16 cellular contexts compared by ENCODE assay signal in genomic region chrX:70960728-70961127, GRCh38. TPM values are rescaled to one million over a fixed set of nuclear protein-coding genes. Genes with fewer than 3 reads are reported as not detected.
DNase-seq lines count a peak whose midpoint lies in the region; ATAC-seq, FAIRE-seq and TF ChIP-seq lines count a peak whose summit lies in the region.
"Had no signal": no experiment of that assay in that cellular context is flagged by ENCODE, and none has a peak within 500 bp of the region (broad histone marks: within the 10 kb centered on the region; RNA-seq: fewer than 3 reads in every experiment).

No MANE protein-coding gene starts in this region.

- TF ChIP-seq CTCF in HepG2 (CRISPR knock-in tag; IDR thresholded peaks at IDR 0.05), result peak; percentile 25; the same call in 1 of the 2 replicates
- peak in 1 of 4 donors; percentile 13 for TF ChIP-seq CTCF in right lobe of liver (IDR thresholded peaks at IDR 0.05)
- peak; percentile 60 for TF ChIP-seq CTCF in OCI-LY3 (IDR thresholded peaks at IDR 0.05; ENCODE audit: low read depth, low read length)

- H2BK120ac ChIP-seq in neuronal stem cell (ENCODE audit: low read depth, low read length), result no peak overlapping the region

- POLR2A ChIA-PET in HepG2 (lab: Yijun Ruan, JAX), result no interaction called here

- no peaks in the 10 kb centered on the region for H3K9me3 Mint-ChIP-seq in stimulated activated memory B cell treated with anti-CD40 and anti-IgM and Interleukin-4, amounts not matched to agents 10 μg/mL and 1 μg/mL and 100 μg/mL, for 72 hours
- H3K9me3 Mint-ChIP-seq: activated T-helper 2 cell treated with anti-CD3 and anti-CD28 coated beads, Interferon-gamma antibody, Interleukin-2, Interleukin-4, amounts not matched to agents 10 μg/mL and 5 μg/mL and 100 μg/mL, durations not matched to agents 14 hours and 24 hours and 36 hours had no signal

- H3K4me1 Mint-ChIP-seq in stimulated activated memory B cell treated with anti-CD40 and anti-IgM and Interleukin-4, amounts not matched to agents 10 μg/mL and 1 μg/mL and 100 μg/mL, for 72 hours, result peaks cover 6% of the 10 kb centered on the region
- H3K4me1 Mint-ChIP-seq: activated B cell treated with CpG ODN at 0.5 μM for 24 hours had no signal

- H2BK5ac ChIP-seq in neuronal stem cell (ENCODE audit: low read length), result no peak overlapping the region

- H3K27me3 Mint-ChIP-seq in stimulated activated memory B cell treated with anti-CD40 and anti-IgM and Interleukin-4, amounts not matched to agents 10 μg/mL and 1 μg/mL and 100 μg/mL, for 72 hours, result peaks cover 13% of the 10 kb centered on the region

- no peak for DNase-seq in HepG2 (ENCODE audit: low spot score)
- no peak for DNase-seq in right lobe of liver
- DNase-seq in erythroblast (lab: John Stamatoyannopoulos, UW), result peak; percentile 0 to 2
- no peak for DNase-seq in anterior cingulate cortex (lab: John Stamatoyannopoulos, UW)
- DNase-seq in globus pallidus (ENCODE audit: low spot score), result no peak
- no peak for DNase-seq in neuronal stem cell (ENCODE audit: low spot score)
- DNase-seq: activated B cell treated with CpG ODN at 0.5 μM for 24 hours, mesenchymal stem cell, upper lobe of left lung had no signal

- H3K4ac ChIP-seq in neuronal stem cell (ENCODE audit: low read length), result no peak overlapping the region

- BruUV-seq in HepG2 (replicated peaks; lab: Mats Ljungman, UMichigan), result no TSS peak

- TF ChIP-seq EP300 in HepG2 (IDR thresholded peaks at IDR 0.05; ENCODE audit: low read depth in 2 of 2, low read length in 2 of 2) (no peak), HepG2 (CRISPR knock-in tag; IDR thresholded peaks at IDR 0.05; ENCODE audit: borderline replicate concordance) (no peak)

- intact Hi-C loops in HepG2 (cut with micrococcal nuclease; ENCODE audit: unreplicated experiment) (loop anchor here (5.0 kb wide), 1 partner anchor 193 kb away; no protein-coding TSS in a partner anchor), right lobe of liver (cut with DNase I) (no loop called here)

- no peaks in the 10 kb centered on the region for H3K36me3 Mint-ChIP-seq in stimulated activated memory B cell treated with anti-CD40 and anti-IgM and Interleukin-4, amounts not matched to agents 10 μg/mL and 1 μg/mL and 100 μg/mL, for 72 hours

- CTCF ChIA-PET in HepG2 (lab: Yijun Ruan, JAX; ENCODE audit: low intra/inter-chr PET ratio, low total read pairs), result no interaction called here

- H3K18ac ChIP-seq in neuronal stem cell (ENCODE audit: low read length), result no peak overlapping the region

- WGBS in HepG2 (ENCODE audit: low lambda C conversion rate), result 1% methylated on average over 6 of the region's 6 CpGs
- WGBS in right lobe of liver (ENCODE audit: insufficient coverage, low coverage, low lambda C conversion rate, missing lambda C conversion rate), result 27% methylated on average over 6 of the region's 6 CpGs
- no CpG with 5 or more reads among the region's 6 CpGs for WGBS in neuronal stem cell (ENCODE audit: extremely low coverage in 2 of 2, insufficient read length in 2 of 2, insufficient replicate concordance in 1 of 2), 2 donors

- H3K4me3 Mint-ChIP-seq in stimulated activated memory B cell treated with anti-CD40 and anti-IgM and Interleukin-4, amounts not matched to agents 10 μg/mL and 1 μg/mL and 100 μg/mL, for 72 hours, result no peak overlapping the region
- H3K4me3 Mint-ChIP-seq: activated B cell treated with CpG ODN at 0.5 μM for 24 hours had no signal

- TF ChIP-seq RAD21 in HepG2 (CRISPR knock-in tag; IDR thresholded peaks at IDR 0.05), result no peak

- H3K9ac ChIP-seq in HepG2 (ENCODE audit: insufficient read depth, low read depth, low read length) (no peak overlapping the region), OCI-LY3 (ENCODE audit: low read length) (no peak overlapping the region), neuronal stem cell (ENCODE audit: low read depth, low read length, poor library complexity) (no peak overlapping the region)
- H3K9ac ChIP-seq: BLaER1 treated with 17β-estradiol and CSF1 and Interleukin-3, amounts not matched to agents 10 nM and 100 nM had no signal

- no peak overlapping the region for H2BK15ac ChIP-seq in neuronal stem cell (ENCODE audit: low read length)

- H4K91ac ChIP-seq in neuronal stem cell (ENCODE audit: low read depth, low read length, poor library complexity), result no peak overlapping the region

- H2AK5ac ChIP-seq in neuronal stem cell (ENCODE audit: low read depth, low read length), result no peak overlapping the region

- H3K27ac Mint-ChIP-seq in stimulated activated memory B cell treated with anti-CD40 and anti-IgM and Interleukin-4, amounts not matched to agents 10 μg/mL and 1 μg/mL and 100 μg/mL, for 72 hours, result no peak overlapping the region
- H3K27ac Mint-ChIP-seq: activated B cell treated with CpG ODN at 0.5 μM for 24 hours; activated T-helper 2 cell treated with anti-CD3 and anti-CD28 coated beads, Interferon-gamma antibody, Interleukin-2, Interleukin-4, amounts not matched to agents 10 μg/mL and 5 μg/mL and 100 μg/mL, durations not matched to agents 14 hours and 24 hours and 36 hours had no signal

- no peak for ATAC-seq in HepG2
- ATAC-seq in right lobe of liver, result no peak
- ATAC-seq in stimulated activated memory B cell treated with anti-CD40 and anti-IgM and Interleukin-4, amounts not matched to agents 10 μg/mL and 1 μg/mL and 100 μg/mL, for 72 hours, result no peak

- H3K4me3 ChIP-seq in HepG2 (replicated peaks in 1 of 3; ENCODE audit: insufficient read depth in 1 of 3, low read depth in 2 of 3, low read length in 3 of 3) (no peak overlapping the region), right lobe of liver (no peak overlapping the region), OCI-LY3 (ENCODE audit: low read length) (no peak overlapping the region), neuronal stem cell (ENCODE audit: low read length in 2 of 2) (no peak overlapping the region)
- H3K4me3 ChIP-seq: BLaER1 treated with 17β-estradiol and CSF1 and Interleukin-3, amounts not matched to agents 10 nM and 100 nM; right atrium auricular region; upper lobe of left lung had no signal

- in situ Hi-C loops in HepG2 (cut with HindIII; ENCODE audit: extremely low pct_ligation_motif_present, low pct_unique_long_range_greater_than_20kb), result no loop called here

- H3K14ac ChIP-seq in neuronal stem cell (ENCODE audit: low read length), result no peak overlapping the region

- H3K79me2 ChIP-seq in HepG2 (ENCODE audit: insufficient read depth, low read length), result no peaks in the 10 kb centered on the region
- no peaks in the 10 kb centered on the region for H3K79me2 ChIP-seq in OCI-LY3 (ENCODE audit: low read length)

- no peaks in the 10 kb centered on the region for H3K27me3 ChIP-seq in HepG2 (ENCODE audit: control insufficient read depth in 1 of 2, insufficient read depth in 2 of 2, low read length in 2 of 2)
- no peaks in the 10 kb centered on the region for H3K27me3 ChIP-seq in right lobe of liver
- 0 out of 2 replicates have a peak, but pooled peaks cover 10% of the 10 kb centered on the region for H3K27me3 ChIP-seq in OCI-LY3 (ENCODE audit: low read depth, low read length)
- H3K27me3 ChIP-seq in neuronal stem cell (ENCODE audit: control insufficient read depth in 3 of 3, insufficient read depth in 3 of 3, low read depth in 1 of 3, low read length in 3 of 3), result no peaks in the 10 kb centered on the region
- H3K27me3 ChIP-seq: right atrium auricular region, upper lobe of left lung had no signal

- H4K20me1 ChIP-seq in HepG2 (ENCODE audit: insufficient read depth, low read length), result no peaks in the 10 kb centered on the region
- H4K20me1 ChIP-seq in OCI-LY3 (ENCODE audit: insufficient read depth, low read length), result no peaks in the 10 kb centered on the region
- H4K20me1 ChIP-seq: BLaER1 treated with 17β-estradiol and CSF1 and Interleukin-3, amounts not matched to agents 10 nM and 100 nM had no signal

- no peak for FAIRE-seq in HepG2 (lab: Jason Lieb, UNC)

- H4K8ac ChIP-seq in neuronal stem cell (ENCODE audit: low read depth, low read length), result no peak overlapping the region

- H3K79me1 ChIP-seq in neuronal stem cell (ENCODE audit: low read depth, low read length), result no peaks in the 10 kb centered on the region

- TF ChIP-seq POLR2A in HepG2 (IDR thresholded peaks at IDR 0.05; ENCODE audit: insufficient read depth in 1 of 2, low read depth in 2 of 2, low read length in 2 of 2) (no peak), right lobe of liver (IDR thresholded peaks at IDR 0.05) (no peak), erythroblast (IDR thresholded peaks at IDR 0.05; ENCODE audit: low read length) (no peak)

- H2BK12ac ChIP-seq in neuronal stem cell (ENCODE audit: low read length), result no peak overlapping the region

- H3K23ac ChIP-seq in neuronal stem cell (ENCODE audit: low read depth, low read length, poor library complexity), result no peak overlapping the region

- H2AFZ ChIP-seq in HepG2 (ENCODE audit: low read length) (no peak overlapping the region), OCI-LY3 (ENCODE audit: low read depth, low read length) (no peak overlapping the region), neuronal stem cell (ENCODE audit: low read length) (no peak overlapping the region)

- H3K4me2 ChIP-seq in HepG2 (ENCODE audit: low read depth, low read length) (no peak overlapping the region), OCI-LY3 (ENCODE audit: low read length) (0 out of 2 replicates have a peak overlapping the region, but pooled peaks have one; percentile 3), neuronal stem cell (ENCODE audit: insufficient read depth, low read length, poor library complexity, severe bottlenecking) (no peak overlapping the region)
- H3K4me2 ChIP-seq: BLaER1 treated with 17β-estradiol and CSF1 and Interleukin-3, amounts not matched to agents 10 nM and 100 nM had no signal

- no peaks in the 10 kb centered on the region for H3K36me3 ChIP-seq in HepG2 (replicated peaks in 1 of 2; ENCODE audit: control insufficient read depth in 1 of 2, insufficient read depth in 2 of 2, low read length in 2 of 2)
- H3K36me3 ChIP-seq in right lobe of liver, result no peaks in the 10 kb centered on the region
- no peaks in the 10 kb centered on the region for H3K36me3 ChIP-seq in OCI-LY3 (replicated peaks; ENCODE audit: low read depth, low read length)
- no peaks in the 10 kb centered on the region for H3K36me3 ChIP-seq in neuronal stem cell (replicated peaks in 1 of 2; ENCODE audit: control insufficient read depth in 2 of 2, insufficient read depth in 2 of 2, low read length in 2 of 2)
- H3K36me3 ChIP-seq: BLaER1 treated with 17β-estradiol and CSF1 and Interleukin-3, amounts not matched to agents 10 nM and 100 nM; right atrium auricular region; upper lobe of left lung had no signal

- H3K27ac ChIP-seq in HepG2 (ENCODE audit: extremely low read length, insufficient read depth, low read length) (no peak overlapping the region), right lobe of liver (no peak overlapping the region), OCI-LY3 (ENCODE audit: low read length) (no peak overlapping the region), neuronal stem cell (replicated peaks; ENCODE audit: low read length) (no peak overlapping the region)
- H3K27ac ChIP-seq: BLaER1 treated with 17β-estradiol and CSF1 and Interleukin-3, amounts not matched to agents 10 nM and 100 nM; right atrium auricular region; RWPE1; upper lobe of left lung had no signal

- H3K9me3 ChIP-seq in HepG2 (ENCODE audit: low read length) (no peaks in the 10 kb centered on the region), right lobe of liver (no peaks in the 10 kb centered on the region), OCI-LY3 (ENCODE audit: insufficient read depth, low read length) (no peaks in the 10 kb centered on the region), neuronal stem cell (replicated peaks in 1 of 2; ENCODE audit: control insufficient read depth in 2 of 2, insufficient read depth in 1 of 2, low read depth in 1 of 2, low read length in 2 of 2) (no peaks in the 10 kb centered on the region)
- H3K9me3 ChIP-seq: right atrium auricular region, upper lobe of left lung had no signal

- H3K4me1 ChIP-seq in HepG2 (ENCODE audit: insufficient read depth, low read length) (no peaks in the 10 kb centered on the region), right lobe of liver (no peaks in the 10 kb centered on the region), OCI-LY3 (ENCODE audit: low read length) (0 out of 2 replicates have a peak, but pooled peaks cover 3% of the 10 kb centered on the region), neuronal stem cell (ENCODE audit: control insufficient read depth in 2 of 2, insufficient read depth in 1 of 2, low read depth in 1 of 2, low read length in 2 of 2) (no peaks in the 10 kb centered on the region)
- H3K4me1 ChIP-seq: BLaER1 treated with 17β-estradiol and CSF1 and Interleukin-3, amounts not matched to agents 10 nM and 100 nM; right atrium auricular region; upper lobe of left lung had no signal

RNA-seq across cellular contexts. Expression of gene SLC7A3, which starts 29.8 kb away (rescaled TPM):
- not detected in 2 replicates for total RNA-seq in HepG2 (2016; rRNA removed; fragmentation: Illumina TruSeq; extraction: Trizol)
- total RNA-seq in HepG2 (2016; cell fraction: cytosol; rRNA removed; fragmentation: Illumina TruSeq; extraction: Trizol; ENCODE audit: low read depth), result not detected in 2 replicates
- not detected in 2 replicates for total RNA-seq in HepG2 (2016; cell fraction: insoluble cytoplasmic fraction; rRNA removed; fragmentation: Illumina TruSeq; extraction: Trizol)
- total RNA-seq in HepG2 (2016; cell fraction: membrane; rRNA removed; fragmentation: Illumina TruSeq; extraction: Trizol), result not detected in 2 replicates
- not detected in 2 replicates for total RNA-seq in HepG2 (2016; cell fraction: nucleus; rRNA removed; fragmentation: Illumina TruSeq; extraction: Trizol)
- polyA plus RNA-seq in HepG2 (2011; rRNA removed), result not detected in 2 replicates
- polyA plus RNA-seq in HepG2 (2011; cell fraction: cytosol; rRNA removed), result 0.01 TPM in 1 of 2 replicates, not detected in the other
- not detected in 2 replicates for polyA plus RNA-seq in HepG2 (2011; cell fraction: nucleus; rRNA removed)
- 0.08 TPM in 1 of 2 replicates, not detected in the other for polyA plus RNA-seq in HepG2 (2012)
- polyA plus RNA-seq in HepG2 (2016; cell fraction: cytosol; fragmentation: Illumina TruSeq; extraction: Trizol; ENCODE audit: low read depth), result not detected in 2 replicates
- polyA plus RNA-seq in HepG2 (2016; cell fraction: insoluble cytoplasmic fraction; fragmentation: Illumina TruSeq; extraction: Trizol; ENCODE audit: low read depth), result not detected in 2 replicates
- not detected in 2 replicates for polyA plus RNA-seq in HepG2 (2016; cell fraction: membrane; fragmentation: Illumina TruSeq; extraction: Trizol; ENCODE audit: low read depth)
- polyA plus RNA-seq in HepG2 (2016; cell fraction: nucleus; fragmentation: Illumina TruSeq; extraction: Trizol; ENCODE audit: insufficient read depth, low read depth), result not detected in 2 replicates
- 0.14 and 0.23 TPM in 2 replicates for polyA minus RNA-seq in HepG2 (2011; rRNA and poly(A)+ RNA removed; ENCODE audit: low replicate concordance)
- not detected in 2 replicates for polyA minus RNA-seq in HepG2 (2011; cell fraction: cytosol; rRNA and poly(A)+ RNA removed)
- polyA minus RNA-seq in HepG2 (2011; cell fraction: nucleus; rRNA and poly(A)+ RNA removed), result not detected in 2 replicates
- total RNA-seq in right lobe of liver, result not detected
- polyA plus RNA-seq in neuronal stem cell (2013, experiment 1 of 2), result 20.0 TPM
- polyA plus RNA-seq in neuronal stem cell (2013, experiment 2 of 2), result 19.4 TPM
- total RNA-seq: activated B cell treated with CpG ODN at 0.5 μM for 24 hours; activated T-helper 2 cell treated with anti-CD3 and anti-CD28 coated beads, Interferon-gamma antibody, Interleukin-2, Interleukin-4, amounts not matched to agents 10 μg/mL and 5 μg/mL and 100 μg/mL, durations not matched to agents 14 hours and 24 hours and 36 hours; glomerular endothelial cell; right atrium auricular region had no signal

RNA-seq across cellular contexts. Expression of gene TEX11, which starts 52.2 kb away (rescaled TPM):
- not detected in 2 replicates for total RNA-seq in HepG2 (2016; rRNA removed; fragmentation: Illumina TruSeq; extraction: Trizol)
- not detected in 2 replicates for total RNA-seq in HepG2 (2016; cell fraction: cytosol; rRNA removed; fragmentation: Illumina TruSeq; extraction: Trizol; ENCODE audit: low read depth)
- total RNA-seq in HepG2 (2016; cell fraction: insoluble cytoplasmic fraction; rRNA removed; fragmentation: Illumina TruSeq; extraction: Trizol), result not detected in 2 replicates
- not detected in 2 replicates for total RNA-seq in HepG2 (2016; cell fraction: membrane; rRNA removed; fragmentation: Illumina TruSeq; extraction: Trizol)
- not detected in 2 replicates for total RNA-seq in HepG2 (2016; cell fraction: nucleus; rRNA removed; fragmentation: Illumina TruSeq; extraction: Trizol)
- not detected in 2 replicates for polyA plus RNA-seq in HepG2 (2011; rRNA removed)
- polyA plus RNA-seq in HepG2 (2011; cell fraction: cytosol; rRNA removed), result not detected in 2 replicates
- not detected in 2 replicates for polyA plus RNA-seq in HepG2 (2011; cell fraction: nucleus; rRNA removed)
- polyA plus RNA-seq in HepG2 (2012), result not detected in 2 replicates
- polyA plus RNA-seq in HepG2 (2016; cell fraction: cytosol; fragmentation: Illumina TruSeq; extraction: Trizol; ENCODE audit: low read depth), result not detected in 2 replicates
- polyA plus RNA-seq in HepG2 (2016; cell fraction: insoluble cytoplasmic fraction; fragmentation: Illumina TruSeq; extraction: Trizol; ENCODE audit: low read depth), result not detected in 2 replicates
- polyA plus RNA-seq in HepG2 (2016; cell fraction: membrane; fragmentation: Illumina TruSeq; extraction: Trizol; ENCODE audit: low read depth), result not detected in 2 replicates
- not detected in 2 replicates for polyA plus RNA-seq in HepG2 (2016; cell fraction: nucleus; fragmentation: Illumina TruSeq; extraction: Trizol; ENCODE audit: insufficient read depth, low read depth)
- polyA minus RNA-seq in HepG2 (2011; rRNA and poly(A)+ RNA removed; ENCODE audit: low replicate concordance), result not detected in 2 replicates
- not detected in 2 replicates for polyA minus RNA-seq in HepG2 (2011; cell fraction: cytosol; rRNA and poly(A)+ RNA removed)
- not detected in 2 replicates for polyA minus RNA-seq in HepG2 (2011; cell fraction: nucleus; rRNA and poly(A)+ RNA removed)
- under 1 TPM in 1 of 6 experiments, not detected in 5; 0.09 TPM for total RNA-seq in right lobe of liver
- polyA plus RNA-seq in neuronal stem cell (2013, experiment 1 of 2), result 0.35 TPM
- 0.43 TPM for polyA plus RNA-seq in neuronal stem cell (2013, experiment 2 of 2)
- total RNA-seq: activated B cell treated with CpG ODN at 0.5 μM for 24 hours; activated T-helper 2 cell treated with anti-CD3 and anti-CD28 coated beads, Interferon-gamma antibody, Interleukin-2, Interleukin-4, amounts not matched to agents 10 μg/mL and 5 μg/mL and 100 μg/mL, durations not matched to agents 14 hours and 24 hours and 36 hours; glomerular endothelial cell; right atrium auricular region had no signal

Comparison
In these comparisons a context has a peak if more than half of its experiments do, and no peak if none do; other contexts are left out.
1. DNase-seq: peak in erythroblast (2 of 2); none in HepG2 (single experiment), right lobe of liver (0 of 3), anterior cingulate cortex (0 of 58), globus pallidus (single experiment) and neuronal stem cell (single experiment).